In the genomic region with DNA sequence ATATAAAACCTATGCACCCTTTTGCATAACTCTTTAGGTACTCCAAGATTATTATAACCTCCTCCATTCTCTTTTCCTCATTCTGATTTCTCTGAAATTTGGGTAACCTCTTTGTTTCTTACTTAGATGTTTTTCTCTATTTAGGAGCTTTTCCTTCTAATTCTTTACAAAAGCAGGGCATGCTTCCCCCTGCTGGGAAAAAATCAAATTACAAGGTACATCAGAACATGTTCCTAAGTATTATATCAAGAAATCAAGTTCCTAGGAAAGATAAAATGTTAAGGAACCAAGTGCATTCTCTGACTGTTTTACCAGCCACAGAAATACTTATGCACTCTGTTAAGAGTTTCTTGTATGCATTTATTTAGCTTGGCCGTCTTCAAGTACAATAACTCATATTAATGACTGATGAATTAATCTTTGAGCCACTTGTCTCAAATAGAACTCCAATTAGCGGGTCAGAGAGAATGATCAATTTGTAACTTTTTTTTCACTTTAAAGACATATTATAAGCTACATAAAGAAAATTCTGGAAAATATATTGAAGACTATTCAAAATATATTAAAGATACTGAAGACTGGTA, we compare ENCODE assay signal across 9 cellular contexts. TPM values are rescaled to one million over a fixed set of nuclear protein-coding genes. Genes with fewer than 3 reads are reported as not detected.
DNase-seq lines count a peak whose midpoint lies in the region; ATAC-seq, FAIRE-seq and TF ChIP-seq lines count a peak whose summit lies in the region.
"Had no signal": no experiment of that assay in that cellular context is flagged by ENCODE, and none has a peak within 500 bp of the region (broad histone marks: within the 10 kb centered on the region; RNA-seq: fewer than 3 reads in every experiment).

No MANE protein-coding gene starts in this region.

- no peak overlapping the region for H3K27ac Mint-ChIP-seq in HFFc6
- H3K27ac Mint-ChIP-seq in activated naive CD8-positive, alpha-beta T cell treated with anti-CD3 and anti-CD28 coated beads for 36 hours: no peak overlapping the region

- no peaks in the 10 kb centered on the region; the same call in 1 of the 2 replicates for H3K27me3 Mint-ChIP-seq in HFFc6 (ENCODE audit: insufficient read depth)
- peaks cover 27% of the 10 kb centered on the region for H3K27me3 Mint-ChIP-seq in activated naive CD8-positive, alpha-beta T cell treated with anti-CD3 and anti-CD28 coated beads for 36 hours

- ATAC-seq in GM21367 (IDR thresholded peaks at IDR 0.05; ENCODE audit: unreplicated experiment): no peak

- no peaks in the 10 kb centered on the region for H3K36me3 Mint-ChIP-seq in HFFc6 (ENCODE audit: low read depth)
- no peaks in the 10 kb centered on the region for H3K36me3 Mint-ChIP-seq in activated naive CD8-positive, alpha-beta T cell treated with anti-CD3 and anti-CD28 coated beads for 36 hours

- H3F3A ChIP-seq in SU-DHL-6 (ENCODE audit: insufficient read depth): no peaks in the 10 kb centered on the region

- DNase-seq in AML-193 (lab: John Stamatoyannopoulos, UW) (peak; percentile 32 to 35), HFFc6 (peak; percentile 28), iPS-NIHi7 (ENCODE audit: extremely low spot score) (peak; percentile 8), urothelium cell line (ENCODE audit: low spot score) (peak; percentile 3)
- no peak for DNase-seq in activated naive CD8-positive, alpha-beta T cell treated with anti-CD3 and anti-CD28 coated beads for 36 hours
- no peak for DNase-seq in activated CD8-positive, alpha-beta memory T cell treated with anti-CD3 and anti-CD28 coated beads for 24 hours

- H3K9ac ChIP-seq in SU-DHL-6 (ENCODE audit: low read length): no peak overlapping the region

- peak overlapping the region; percentile 18 for H2AFZ ChIP-seq in SU-DHL-6 (ENCODE audit: low read depth, low read length, severe bottlenecking)

- no peak overlapping the region for H3K4me3 Mint-ChIP-seq in HFFc6
- H3K4me3 Mint-ChIP-seq in activated naive CD8-positive, alpha-beta T cell treated with anti-CD3 and anti-CD28 coated beads for 36 hours: no peak overlapping the region

- H3K4me3 ChIP-seq in SU-DHL-6 (ENCODE audit: insufficient read depth, low read length, poor library complexity, severe bottlenecking): no peak overlapping the region

- H3K9me2 ChIP-seq in SU-DHL-6 (replicated peaks; ENCODE audit: insufficient read depth, low read length): no peaks in the 10 kb centered on the region

- H3K27me3 ChIP-seq in SU-DHL-6 (ENCODE audit: low read length): no peaks in the 10 kb centered on the region

- TF ChIP-seq CTCF in HFFc6 (IDR thresholded peaks at IDR 0.05): peak; percentile 75
- peak; percentile 61 for TF ChIP-seq CTCF in SU-DHL-6 (IDR thresholded peaks at IDR 0.05; ENCODE audit: insufficient read depth, low read length, poor library complexity, severe bottlenecking)

- peaks cover 9% of the 10 kb centered on the region; the same call in 1 of the 2 replicates for H3K9me3 Mint-ChIP-seq in HFFc6
- no peaks in the 10 kb centered on the region for H3K9me3 Mint-ChIP-seq in activated naive CD8-positive, alpha-beta T cell treated with anti-CD3 and anti-CD28 coated beads for 36 hours

- no peak for FAIRE-seq in urothelium cell line (lab: Jason Lieb, UNC)

- H4K20me1 ChIP-seq in SU-DHL-6 (ENCODE audit: low read depth, low read length): no peaks in the 10 kb centered on the region

- H3K4me1 Mint-ChIP-seq in HFFc6 (ENCODE audit: low read depth): no peaks in the 10 kb centered on the region
- no peaks in the 10 kb centered on the region for H3K4me1 Mint-ChIP-seq in activated naive CD8-positive, alpha-beta T cell treated with anti-CD3 and anti-CD28 coated beads for 36 hours

- H3K4me2 ChIP-seq in SU-DHL-6 (ENCODE audit: low read depth, low read length, poor library complexity, severe bottlenecking): no peak overlapping the region

- H3K27ac ChIP-seq in SU-DHL-6 (ENCODE audit: low read depth, low read length): no peak overlapping the region

- no peaks in the 10 kb centered on the region for H3K36me3 ChIP-seq in SU-DHL-6 (ENCODE audit: low read length)

- H3K79me2 ChIP-seq in SU-DHL-6 (ENCODE audit: insufficient read depth, low read length): no peaks in the 10 kb centered on the region

- H3K9me3 ChIP-seq in SU-DHL-6 (ENCODE audit: insufficient read depth, low read length): no peaks in the 10 kb centered on the region

RNA-seq across cellular contexts. Expression of gene KHDRBS2, which starts 2.1 kb away (rescaled TPM):
- total RNA-seq in HFFc6 (2021; fragmentation: NEBNext Ultra II Directional; extraction: Animal tissue kit (Norgen Biotek cat#: 25700)): not detected
- not detected for total RNA-seq in activated naive CD8-positive, alpha-beta T cell treated with anti-CD3 and anti-CD28 coated beads for 36 hours
- total RNA-seq: dermis microvascular lymphatic vessel endothelial cell had no signal

Comparison
In these comparisons a context has a peak if more than half of its experiments do, and no peak if none do; other contexts are left out.
1. DNase-seq: peak in AML-193 (2 of 2), HFFc6 (single experiment), iPS-NIHi7 (single experiment) and urothelium cell line (single experiment); none in activated naive CD8-positive, alpha-beta T cell treated with anti-CD3 and anti-CD28 coated beads for 36 hours (single experiment) and activated CD8-positive, alpha-beta memory T cell treated with anti-CD3 and anti-CD28 coated beads for 24 hours (single experiment).